ENCODE assay signal across 8 cellular contexts in the genomic region with DNA sequence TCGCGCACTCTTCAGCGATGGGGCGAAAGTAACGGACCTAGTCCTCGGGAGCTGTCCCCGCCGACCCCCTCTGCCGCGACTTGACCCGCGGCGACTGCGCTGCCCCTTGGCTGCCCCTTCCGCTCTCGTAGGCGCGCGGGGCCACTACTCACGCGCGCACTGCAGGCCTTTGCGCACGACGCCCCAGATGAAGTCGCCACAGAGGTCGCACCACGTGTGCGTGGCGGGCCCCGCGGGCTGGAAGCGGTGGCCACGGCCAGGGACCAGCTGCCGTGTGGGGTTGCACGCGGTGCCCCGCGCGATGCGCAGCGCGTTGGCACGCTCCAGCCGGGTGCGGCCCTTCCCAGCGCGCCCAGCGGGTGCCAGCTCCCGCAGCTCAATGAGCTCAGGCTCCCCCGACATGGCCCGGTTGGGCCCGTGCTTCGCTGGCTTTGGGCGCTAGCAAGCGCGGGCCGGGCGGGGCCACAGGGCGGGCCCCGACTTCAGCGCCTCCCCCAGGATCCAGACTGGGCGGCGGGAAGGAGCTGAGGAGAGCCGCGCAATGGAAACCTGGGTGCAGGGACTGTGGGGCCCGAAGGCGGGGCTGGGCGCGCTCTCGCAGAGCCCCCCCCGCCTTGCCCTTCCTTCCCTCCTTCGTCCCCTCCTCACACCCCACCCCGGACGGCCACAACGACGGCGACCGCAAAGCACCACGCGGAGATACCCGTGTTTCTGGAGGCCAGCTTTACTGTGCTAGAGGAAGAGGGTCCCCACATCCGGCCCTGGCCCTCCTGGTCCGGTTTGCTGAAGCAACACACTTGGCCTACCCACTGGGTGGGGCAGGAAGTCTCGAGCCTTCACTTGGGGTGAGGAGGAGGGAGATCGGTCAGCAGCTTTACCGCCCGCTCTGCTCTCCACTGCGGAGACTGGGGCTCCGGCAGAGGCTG.
DNase-seq lines count a peak whose midpoint lies in the region; TF ChIP-seq lines count a peak whose summit lies in the region.

A gene with protein sequence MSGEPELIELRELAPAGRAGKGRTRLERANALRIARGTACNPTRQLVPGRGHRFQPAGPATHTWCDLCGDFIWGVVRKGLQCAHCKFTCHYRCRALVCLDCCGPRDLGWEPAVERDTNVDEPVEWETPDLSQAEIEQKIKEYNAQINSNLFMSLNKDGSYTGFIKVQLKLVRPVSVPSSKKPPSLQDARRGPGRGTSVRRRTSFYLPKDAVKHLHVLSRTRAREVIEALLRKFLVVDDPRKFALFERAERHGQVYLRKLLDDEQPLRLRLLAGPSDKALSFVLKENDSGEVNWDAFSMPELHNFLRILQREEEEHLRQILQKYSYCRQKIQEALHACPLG (minus strand): TSS at position 433 of the 926 bp plus-strand sequence. CDS start 31 bp downstream, at position 402.

- no peak for TF ChIP-seq CTCF in HFF-Myc (IDR thresholded peaks at IDR 0.05; ENCODE audit: low read depth, low read length, missing control alignments)

- H3K4me3 ChIP-seq in HFF-Myc (replicated peaks; ENCODE audit: low read depth, low read length), result peak within 1 kb of the TSS; percentile 97

- H3K27ac ChIP-seq in caudate nucleus (ENCODE audit: low read depth, low read length), result peak within 1 kb of the TSS; percentile 44

- DNase-seq in AG08396 (ENCODE audit: low spot score) (peak; percentile 79), HFF-Myc (ENCODE audit: extremely low read depth, low read depth) (no peak), T-helper 9 cell (peak; percentile 51), caudate nucleus (lab: John Stamatoyannopoulos, UW) (peak in 3 of 61 donors; percentile 5 to 23 (median 15)), left kidney (ENCODE audit: low read depth, low spot score) (peak; percentile 56), cortex of kidney (lab: John Stamatoyannopoulos, UW) (no peak), SHP77 treated with DMSO at 0.1 percent for 48 hours (lab: John Stamatoyannopoulos, UW) (no peak)
- DNase-seq in stimulated activated CD4-positive, alpha-beta T cell treated with anti-CD3 and anti-CD28 coated beads, Interleukin-4, amount 100 ng/mL, for 48 hours (ENCODE audit: low read depth in 2 of 2), result peak; percentile 59 to 79

Comparison
In these comparisons a context has a peak if more than half of its experiments do, and no peak if none do; other contexts are left out.
1. DNase-seq: peak in AG08396 (single experiment), T-helper 9 cell (single experiment), left kidney (single experiment) and stimulated activated CD4-positive, alpha-beta T cell treated with anti-CD3 and anti-CD28 coated beads, Interleukin-4, amount 100 ng/mL, for 48 hours (2 of 2); none in HFF-Myc (single experiment), cortex of kidney (single experiment) and SHP77 treated with DMSO at 0.1 percent for 48 hours (single experiment).